13 cellular contexts compared by ENCODE assay signal in the genomic region with DNA sequence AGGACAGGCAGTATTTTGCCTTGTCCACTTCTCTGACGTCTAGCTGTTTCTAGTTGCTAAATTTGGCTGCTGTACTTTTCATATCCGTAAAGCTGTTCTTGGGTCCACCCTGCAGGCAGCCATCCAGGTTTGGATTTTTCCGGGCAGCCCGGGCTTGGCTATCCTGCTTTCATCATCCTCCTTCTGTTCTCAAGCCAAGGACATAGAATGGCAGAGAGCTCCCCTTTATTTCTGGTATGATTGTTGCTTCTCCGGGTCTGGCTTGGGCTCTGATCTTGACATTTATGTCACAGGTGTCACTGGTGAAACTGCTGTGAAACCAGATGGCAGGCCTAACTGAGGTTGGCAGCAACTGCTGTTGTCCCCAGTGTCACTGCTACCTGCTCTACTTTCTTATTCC. TPM values are rescaled to one million over a fixed set of nuclear protein-coding genes. Genes with fewer than 3 reads are reported as not detected.
DNase-seq lines count a peak whose midpoint lies in the region; ATAC-seq and TF ChIP-seq lines count a peak whose summit lies in the region.
"Had no signal": no experiment of that assay in that cellular context is flagged by ENCODE, and none has a peak within 500 bp of the region (broad histone marks: within the 10 kb centered on the region; RNA-seq: fewer than 3 reads in every experiment).

No MANE protein-coding gene starts in this region.

- no peaks in the 10 kb centered on the region for H3K27me3 ChIP-seq in OCI-LY1 (ENCODE audit: insufficient read depth, low read length)

- H2AFZ ChIP-seq in OCI-LY1 (ENCODE audit: low read length): no peak overlapping the region

- TF ChIP-seq CTCF in OCI-LY1 (IDR thresholded peaks at IDR 0.05; ENCODE audit: low read length): no peak
- no peak for TF ChIP-seq CTCF in fibroblast of pulmonary artery (IDR thresholded peaks at IDR 0.05; ENCODE audit: low read length, missing control alignments)
- TF ChIP-seq CTCF in endothelial cell (IDR thresholded peaks at IDR 0.05; ENCODE audit: unreplicated experiment): no peak

- H3K9ac ChIP-seq in OCI-LY1 (ENCODE audit: low read length): peak overlapping the region; percentile 56

- no peaks in the 10 kb centered on the region for H3K36me3 ChIP-seq in OCI-LY1 (ENCODE audit: insufficient read depth, low read length)

- H4K20me1 ChIP-seq in OCI-LY1 (ENCODE audit: insufficient read depth, low read length): no peaks in the 10 kb centered on the region

- H3K4me3 ChIP-seq in OCI-LY1 (ENCODE audit: low read depth, low read length, poor library complexity, severe bottlenecking) (peak overlapping the region; percentile 21), fibroblast of pulmonary artery (replicated peaks; ENCODE audit: low read depth, low read length) (no peak overlapping the region)

- H3K9me2 ChIP-seq in OCI-LY1 (ENCODE audit: low read depth, low read length): no peaks in the 10 kb centered on the region

- H3K4me2 ChIP-seq in OCI-LY1 (ENCODE audit: low read length): peak overlapping the region; percentile 55

- no peak overlapping the region for H3K27ac Mint-ChIP-seq in endothelial cell (ENCODE audit: unreplicated experiment)
- H3K27ac Mint-ChIP-seq: activated naive CD4-positive, alpha-beta T cell treated with anti-CD3 and anti-CD28 coated beads, Interleukin-2, amount 50 U/mL, for 24 hours; type B pancreatic cell had no signal

- ATAC-seq in HG02870 (IDR thresholded peaks at IDR 0.05; ENCODE audit: unreplicated experiment): no peak

- H3K9me3 Mint-ChIP-seq in endothelial cell (ENCODE audit: unreplicated experiment): no peaks in the 10 kb centered on the region
- H3K9me3 Mint-ChIP-seq: activated naive CD4-positive, alpha-beta T cell treated with anti-CD3 and anti-CD28 coated beads, Interleukin-2, amount 50 U/mL, for 24 hours; type B pancreatic cell had no signal

- H3K27me3 Mint-ChIP-seq in endothelial cell (ENCODE audit: unreplicated experiment): no peaks in the 10 kb centered on the region
- H3K27me3 Mint-ChIP-seq: type B pancreatic cell had no signal

- H3K27ac ChIP-seq in OCI-LY1 (ENCODE audit: low read depth, low read length, poor library complexity, severe bottlenecking): peak overlapping the region; percentile 93
- H3K27ac ChIP-seq: RWPE1 had no signal

- no peaks in the 10 kb centered on the region for H3K9me3 ChIP-seq in OCI-LY1 (ENCODE audit: low read length)

- H3K4me1 ChIP-seq in OCI-LY1 (ENCODE audit: insufficient read depth, low read length, severe bottlenecking): peaks cover 52% of the 10 kb centered on the region

- no peak overlapping the region for H3K4me3 Mint-ChIP-seq in endothelial cell (ENCODE audit: unreplicated experiment)
- H3K4me3 Mint-ChIP-seq: activated naive CD4-positive, alpha-beta T cell treated with anti-CD3 and anti-CD28 coated beads, Interleukin-2, amount 50 U/mL, for 24 hours; type B pancreatic cell had no signal

- H3K79me2 ChIP-seq in OCI-LY1 (ENCODE audit: insufficient read depth, low read length): no peaks in the 10 kb centered on the region

- no peaks in the 10 kb centered on the region for H3K36me3 Mint-ChIP-seq in endothelial cell (ENCODE audit: low read depth, unreplicated experiment)
- H3K36me3 Mint-ChIP-seq: activated naive CD4-positive, alpha-beta T cell treated with anti-CD3 and anti-CD28 coated beads, Interleukin-2, amount 50 U/mL, for 24 hours; type B pancreatic cell had no signal

- no peaks in the 10 kb centered on the region for H3F3A ChIP-seq in OCI-LY1 (ENCODE audit: insufficient read depth, low read length)

- H3K4me1 Mint-ChIP-seq in endothelial cell (ENCODE audit: unreplicated experiment): peaks cover 3% of the 10 kb centered on the region

- peak; percentile 66 for DNase-seq in DMS 273 (lab: John Stamatoyannopoulos, UW; ENCODE audit: unreplicated experiment)
- peak; percentile 43 for DNase-seq in fibroblast of pulmonary artery (ENCODE audit: low read depth)
- DNase-seq in posterior vena cava (ENCODE audit: low spot score): peak; percentile 95
- DNase-seq in endothelial cell (ENCODE audit: low spot score): no peak
- DNase-seq in effector CD8-positive, alpha-beta T cell (lab: John Stamatoyannopoulos, UW): no peak
- DNase-seq in KG1 (lab: John Stamatoyannopoulos, UW): no peak
- DNase-seq: effector CD4-positive, alpha-beta T cell; NCI-H226 had no signal

- intact Hi-C loops in posterior vena cava (cut with DNase I): no loop called here

RNA-seq across cellular contexts. Expression of a gene that starts 35.5 kb away (rescaled TPM):
- total RNA-seq in posterior vena cava (1 to 10 TPM in 1 of 2 donors, under 1 TPM in 1; 0.62 to 1.4 TPM), endothelial cell (ENCODE audit: unreplicated experiment) (1.5 TPM)

Comparison
In these comparisons a context has a peak if more than half of its experiments do, and no peak if none do; other contexts are left out.
1. DNase-seq: peak in DMS 273 (single experiment), fibroblast of pulmonary artery (single experiment) and posterior vena cava (single experiment); none in endothelial cell (single experiment), effector CD8-positive, alpha-beta T cell (single experiment) and KG1 (single experiment).